1 cellular context compared by ENCODE assay signal in the genomic region with DNA sequence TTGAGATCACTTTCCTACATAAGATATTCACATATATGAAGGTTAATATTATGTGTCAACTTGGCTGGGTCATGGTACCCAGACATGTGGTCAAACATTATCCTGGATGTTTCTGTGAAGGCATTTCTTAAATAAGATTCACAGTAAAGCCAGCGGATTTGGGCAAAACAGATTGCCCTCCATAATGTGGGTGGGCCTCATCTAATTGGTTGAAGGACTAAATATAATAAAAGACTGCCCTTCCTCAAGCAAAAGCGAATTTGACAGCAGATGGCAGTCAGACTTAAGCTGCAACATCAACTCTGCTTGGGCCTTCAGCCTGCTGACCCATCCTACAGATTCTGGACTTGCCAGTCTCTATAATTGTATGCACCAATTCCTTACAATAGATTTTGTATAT.
TF ChIP-seq lines count a peak whose summit lies in the region.

No MANE protein-coding gene starts in this region.

TF ChIP-seq in IMR-90, 13 proteins besides CTCF, POLR2A, EP300 and RAD21 (continued from another document):
- TF ChIP-seq MAZ (IDR thresholded peaks at IDR 0.05; ENCODE audit: borderline replicate concordance, low read depth, low read length) (no peak), CEBPB (IDR thresholded peaks at IDR 0.05; ENCODE audit: low read depth, low read length) (no peak), RFX5 (IDR thresholded peaks at IDR 0.05; ENCODE audit: low read depth, low read length) (no peak)
